ENCODE assay signal across 1 cellular context in the genomic region with DNA sequence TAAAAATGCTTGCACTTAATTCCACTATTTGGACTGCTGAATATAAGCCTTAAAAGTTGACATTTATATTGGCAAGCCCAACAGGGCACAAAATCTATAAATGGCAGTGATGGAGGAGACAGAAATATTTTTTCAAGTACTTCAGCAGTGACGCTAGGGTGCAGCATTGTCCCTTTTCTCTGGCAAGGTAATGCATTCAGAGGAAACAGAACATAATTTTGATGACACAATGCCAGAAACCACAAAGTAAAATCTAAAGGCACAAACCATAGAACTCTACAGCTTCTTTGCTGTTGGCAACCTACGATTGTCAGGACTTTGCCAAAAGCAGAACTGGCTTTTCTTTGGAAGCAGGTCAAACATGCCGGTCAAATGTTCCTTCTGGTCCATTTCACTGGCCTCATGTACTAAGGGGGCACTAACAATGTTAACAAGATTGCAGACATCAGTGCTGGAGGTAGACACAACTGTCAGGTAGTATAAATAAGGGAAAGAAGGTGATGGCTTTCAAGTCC.
TF ChIP-seq lines count a peak whose summit lies in the region.

No MANE protein-coding gene starts in this region.

TF ChIP-seq in K562, 482 proteins besides CTCF, POLR2A, EP300 and RAD21 (continued from another document):
- no peak for TF ChIP-seq MTA2 (IDR thresholded peaks at IDR 0.05; ENCODE audit: low read depth)
- TF ChIP-seq, protein P1, sequence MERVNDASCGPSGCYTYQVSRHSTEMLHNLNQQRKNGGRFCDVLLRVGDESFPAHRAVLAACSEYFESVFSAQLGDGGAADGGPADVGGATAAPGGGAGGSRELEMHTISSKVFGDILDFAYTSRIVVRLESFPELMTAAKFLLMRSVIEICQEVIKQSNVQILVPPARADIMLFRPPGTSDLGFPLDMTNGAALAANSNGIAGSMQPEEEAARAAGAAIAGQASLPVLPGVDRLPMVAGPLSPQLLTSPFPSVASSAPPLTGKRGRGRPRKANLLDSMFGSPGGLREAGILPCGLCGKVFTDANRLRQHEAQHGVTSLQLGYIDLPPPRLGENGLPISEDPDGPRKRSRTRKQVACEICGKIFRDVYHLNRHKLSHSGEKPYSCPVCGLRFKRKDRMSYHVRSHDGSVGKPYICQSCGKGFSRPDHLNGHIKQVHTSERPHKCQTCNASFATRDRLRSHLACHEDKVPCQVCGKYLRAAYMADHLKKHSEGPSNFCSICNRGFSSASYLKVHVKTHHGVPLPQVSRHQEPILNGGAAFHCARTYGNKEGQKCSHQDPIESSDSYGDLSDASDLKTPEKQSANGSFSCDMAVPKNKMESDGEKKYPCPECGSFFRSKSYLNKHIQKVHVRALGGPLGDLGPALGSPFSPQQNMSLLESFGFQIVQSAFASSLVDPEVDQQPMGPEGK (CRISPR knock-in tag; IDR thresholded peaks at IDR 0.05; ENCODE audit: borderline replicate concordance), result no peak
- no peak for TF ChIP-seq SMAD3 (CRISPR knock-in tag; conservative IDR thresholded peaks at IDR 0.05)
- no peak for TF ChIP-seq HEY1 (CRISPR knock-in tag; IDR thresholded peaks at IDR 0.05; ENCODE audit: borderline replicate concordance)
- no peak for TF ChIP-seq HDAC6 (IDR thresholded peaks at IDR 0.05; ENCODE audit: low read depth, low read length)
- TF ChIP-seq TGIF2 (CRISPR knock-in tag; IDR thresholded peaks at IDR 0.05), result no peak
- TF ChIP-seq, protein P2, sequence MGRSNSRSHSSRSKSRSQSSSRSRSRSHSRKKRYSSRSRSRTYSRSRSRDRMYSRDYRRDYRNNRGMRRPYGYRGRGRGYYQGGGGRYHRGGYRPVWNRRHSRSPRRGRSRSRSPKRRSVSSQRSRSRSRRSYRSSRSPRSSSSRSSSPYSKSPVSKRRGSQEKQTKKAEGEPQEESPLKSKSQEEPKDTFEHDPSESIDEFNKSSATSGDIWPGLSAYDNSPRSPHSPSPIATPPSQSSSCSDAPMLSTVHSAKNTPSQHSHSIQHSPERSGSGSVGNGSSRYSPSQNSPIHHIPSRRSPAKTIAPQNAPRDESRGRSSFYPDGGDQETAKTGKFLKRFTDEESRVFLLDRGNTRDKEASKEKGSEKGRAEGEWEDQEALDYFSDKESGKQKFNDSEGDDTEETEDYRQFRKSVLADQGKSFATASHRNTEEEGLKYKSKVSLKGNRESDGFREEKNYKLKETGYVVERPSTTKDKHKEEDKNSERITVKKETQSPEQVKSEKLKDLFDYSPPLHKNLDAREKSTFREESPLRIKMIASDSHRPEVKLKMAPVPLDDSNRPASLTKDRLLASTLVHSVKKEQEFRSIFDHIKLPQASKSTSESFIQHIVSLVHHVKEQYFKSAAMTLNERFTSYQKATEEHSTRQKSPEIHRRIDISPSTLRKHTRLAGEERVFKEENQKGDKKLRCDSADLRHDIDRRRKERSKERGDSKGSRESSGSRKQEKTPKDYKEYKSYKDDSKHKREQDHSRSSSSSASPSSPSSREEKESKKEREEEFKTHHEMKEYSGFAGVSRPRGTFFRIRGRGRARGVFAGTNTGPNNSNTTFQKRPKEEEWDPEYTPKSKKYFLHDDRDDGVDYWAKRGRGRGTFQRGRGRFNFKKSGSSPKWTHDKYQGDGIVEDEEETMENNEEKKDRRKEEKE (IDR thresholded peaks at IDR 0.05; ENCODE audit: borderline replicate concordance in 1 of 2, control insufficient read depth in 1 of 2, low read depth in 2 of 2, low read length in 1 of 2), result no peak
- no peak for TF ChIP-seq NFE2 (IDR thresholded peaks at IDR 0.05; ENCODE audit: low read depth)
- TF ChIP-seq ZNF324 (CRISPR knock-in tag; IDR thresholded peaks at IDR 0.05), result no peak
- TF ChIP-seq MED1 (CRISPR knock-in tag; IDR thresholded peaks at IDR 0.05; ENCODE audit: borderline replicate concordance), result no peak
- no peak for TF ChIP-seq MTA1 (IDR thresholded peaks at IDR 0.05; ENCODE audit: borderline replicate concordance)
- TF ChIP-seq, protein P3, sequence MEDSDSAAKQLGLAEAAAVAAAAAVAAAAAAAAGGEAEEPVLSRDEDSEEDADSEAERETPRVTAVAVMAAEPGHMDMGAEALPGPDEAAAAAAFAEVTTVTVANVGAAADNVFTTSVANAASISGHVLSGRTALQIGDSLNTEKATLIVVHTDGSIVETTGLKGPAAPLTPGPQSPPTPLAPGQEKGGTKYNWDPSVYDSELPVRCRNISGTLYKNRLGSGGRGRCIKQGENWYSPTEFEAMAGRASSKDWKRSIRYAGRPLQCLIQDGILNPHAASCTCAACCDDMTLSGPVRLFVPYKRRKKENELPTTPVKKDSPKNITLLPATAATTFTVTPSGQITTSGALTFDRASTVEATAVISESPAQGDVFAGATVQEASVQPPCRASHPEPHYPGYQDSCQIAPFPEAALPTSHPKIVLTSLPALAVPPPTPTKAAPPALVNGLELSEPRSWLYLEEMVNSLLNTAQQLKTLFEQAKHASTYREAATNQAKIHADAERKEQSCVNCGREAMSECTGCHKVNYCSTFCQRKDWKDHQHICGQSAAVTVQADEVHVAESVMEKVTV (CRISPR knock-in tag; IDR thresholded peaks at IDR 0.05), result peak; percentile 91
- TF ChIP-seq, protein P4, sequence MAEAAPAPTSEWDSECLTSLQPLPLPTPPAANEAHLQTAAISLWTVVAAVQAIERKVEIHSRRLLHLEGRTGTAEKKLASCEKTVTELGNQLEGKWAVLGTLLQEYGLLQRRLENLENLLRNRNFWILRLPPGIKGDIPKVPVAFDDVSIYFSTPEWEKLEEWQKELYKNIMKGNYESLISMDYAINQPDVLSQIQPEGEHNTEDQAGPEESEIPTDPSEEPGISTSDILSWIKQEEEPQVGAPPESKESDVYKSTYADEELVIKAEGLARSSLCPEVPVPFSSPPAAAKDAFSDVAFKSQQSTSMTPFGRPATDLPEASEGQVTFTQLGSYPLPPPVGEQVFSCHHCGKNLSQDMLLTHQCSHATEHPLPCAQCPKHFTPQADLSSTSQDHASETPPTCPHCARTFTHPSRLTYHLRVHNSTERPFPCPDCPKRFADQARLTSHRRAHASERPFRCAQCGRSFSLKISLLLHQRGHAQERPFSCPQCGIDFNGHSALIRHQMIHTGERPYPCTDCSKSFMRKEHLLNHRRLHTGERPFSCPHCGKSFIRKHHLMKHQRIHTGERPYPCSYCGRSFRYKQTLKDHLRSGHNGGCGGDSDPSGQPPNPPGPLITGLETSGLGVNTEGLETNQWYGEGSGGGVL (CRISPR knock-in tag; IDR thresholded peaks at IDR 0.05), result no peak
- peak; percentile 80 for TF ChIP-seq SMC3 (conservative IDR thresholded peaks at IDR 0.05; ENCODE audit: insufficient read depth, low read depth, low read length)
- TF ChIP-seq ZBTB1 (CRISPR knock-in tag; IDR thresholded peaks at IDR 0.05; ENCODE audit: borderline replicate concordance, low read depth), result no peak
- no peak for TF ChIP-seq HSF4 (CRISPR knock-in tag; IDR thresholded peaks at IDR 0.05; ENCODE audit: borderline replicate concordance)
- TF ChIP-seq POLR2G (IDR thresholded peaks at IDR 0.05; ENCODE audit: low read depth, low read length), result no peak
- TF ChIP-seq LEF1 (IDR thresholded peaks at IDR 0.05), result no peak
- TF ChIP-seq, protein P5, sequence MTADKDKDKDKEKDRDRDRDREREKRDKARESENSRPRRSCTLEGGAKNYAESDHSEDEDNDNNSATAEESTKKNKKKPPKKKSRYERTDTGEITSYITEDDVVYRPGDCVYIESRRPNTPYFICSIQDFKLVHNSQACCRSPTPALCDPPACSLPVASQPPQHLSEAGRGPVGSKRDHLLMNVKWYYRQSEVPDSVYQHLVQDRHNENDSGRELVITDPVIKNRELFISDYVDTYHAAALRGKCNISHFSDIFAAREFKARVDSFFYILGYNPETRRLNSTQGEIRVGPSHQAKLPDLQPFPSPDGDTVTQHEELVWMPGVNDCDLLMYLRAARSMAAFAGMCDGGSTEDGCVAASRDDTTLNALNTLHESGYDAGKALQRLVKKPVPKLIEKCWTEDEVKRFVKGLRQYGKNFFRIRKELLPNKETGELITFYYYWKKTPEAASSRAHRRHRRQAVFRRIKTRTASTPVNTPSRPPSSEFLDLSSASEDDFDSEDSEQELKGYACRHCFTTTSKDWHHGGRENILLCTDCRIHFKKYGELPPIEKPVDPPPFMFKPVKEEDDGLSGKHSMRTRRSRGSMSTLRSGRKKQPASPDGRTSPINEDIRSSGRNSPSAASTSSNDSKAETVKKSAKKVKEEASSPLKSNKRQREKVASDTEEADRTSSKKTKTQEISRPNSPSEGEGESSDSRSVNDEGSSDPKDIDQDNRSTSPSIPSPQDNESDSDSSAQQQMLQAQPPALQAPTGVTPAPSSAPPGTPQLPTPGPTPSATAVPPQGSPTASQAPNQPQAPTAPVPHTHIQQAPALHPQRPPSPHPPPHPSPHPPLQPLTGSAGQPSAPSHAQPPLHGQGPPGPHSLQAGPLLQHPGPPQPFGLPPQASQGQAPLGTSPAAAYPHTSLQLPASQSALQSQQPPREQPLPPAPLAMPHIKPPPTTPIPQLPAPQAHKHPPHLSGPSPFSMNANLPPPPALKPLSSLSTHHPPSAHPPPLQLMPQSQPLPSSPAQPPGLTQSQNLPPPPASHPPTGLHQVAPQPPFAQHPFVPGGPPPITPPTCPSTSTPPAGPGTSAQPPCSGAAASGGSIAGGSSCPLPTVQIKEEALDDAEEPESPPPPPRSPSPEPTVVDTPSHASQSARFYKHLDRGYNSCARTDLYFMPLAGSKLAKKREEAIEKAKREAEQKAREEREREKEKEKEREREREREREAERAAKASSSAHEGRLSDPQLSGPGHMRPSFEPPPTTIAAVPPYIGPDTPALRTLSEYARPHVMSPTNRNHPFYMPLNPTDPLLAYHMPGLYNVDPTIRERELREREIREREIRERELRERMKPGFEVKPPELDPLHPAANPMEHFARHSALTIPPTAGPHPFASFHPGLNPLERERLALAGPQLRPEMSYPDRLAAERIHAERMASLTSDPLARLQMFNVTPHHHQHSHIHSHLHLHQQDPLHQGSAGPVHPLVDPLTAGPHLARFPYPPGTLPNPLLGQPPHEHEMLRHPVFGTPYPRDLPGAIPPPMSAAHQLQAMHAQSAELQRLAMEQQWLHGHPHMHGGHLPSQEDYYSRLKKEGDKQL (CRISPR knock-in tag; IDR thresholded peaks at IDR 0.05; ENCODE audit: borderline replicate concordance), result no peak
- no peak for TF ChIP-seq WHSC1 (IDR thresholded peaks at IDR 0.05; ENCODE audit: low read length)
- no peak for TF ChIP-seq SMARCC2 (IDR thresholded peaks at IDR 0.05; ENCODE audit: low read depth)
- TF ChIP-seq L3MBTL2 (IDR thresholded peaks at IDR 0.05), result no peak
- TF ChIP-seq SMAD2 (IDR thresholded peaks at IDR 0.05; ENCODE audit: low read depth, low read length), result no peak
- TF ChIP-seq, protein P6, sequence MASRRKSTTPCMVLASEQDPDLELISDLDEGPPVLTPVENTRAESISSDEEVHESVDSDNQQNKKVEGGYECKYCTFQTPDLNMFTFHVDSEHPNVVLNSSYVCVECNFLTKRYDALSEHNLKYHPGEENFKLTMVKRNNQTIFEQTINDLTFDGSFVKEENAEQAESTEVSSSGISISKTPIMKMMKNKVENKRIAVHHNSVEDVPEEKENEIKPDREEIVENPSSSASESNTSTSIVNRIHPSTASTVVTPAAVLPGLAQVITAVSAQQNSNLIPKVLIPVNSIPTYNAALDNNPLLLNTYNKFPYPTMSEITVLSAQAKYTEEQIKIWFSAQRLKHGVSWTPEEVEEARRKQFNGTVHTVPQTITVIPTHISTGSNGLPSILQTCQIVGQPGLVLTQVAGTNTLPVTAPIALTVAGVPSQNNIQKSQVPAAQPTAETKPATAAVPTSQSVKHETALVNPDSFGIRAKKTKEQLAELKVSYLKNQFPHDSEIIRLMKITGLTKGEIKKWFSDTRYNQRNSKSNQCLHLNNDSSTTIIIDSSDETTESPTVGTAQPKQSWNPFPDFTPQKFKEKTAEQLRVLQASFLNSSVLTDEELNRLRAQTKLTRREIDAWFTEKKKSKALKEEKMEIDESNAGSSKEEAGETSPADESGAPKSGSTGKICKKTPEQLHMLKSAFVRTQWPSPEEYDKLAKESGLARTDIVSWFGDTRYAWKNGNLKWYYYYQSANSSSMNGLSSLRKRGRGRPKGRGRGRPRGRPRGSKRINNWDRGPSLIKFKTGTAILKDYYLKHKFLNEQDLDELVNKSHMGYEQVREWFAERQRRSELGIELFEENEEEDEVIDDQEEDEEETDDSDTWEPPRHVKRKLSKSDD (conservative IDR thresholded peaks at IDR 0.05; ENCODE audit: low read length), result no peak
- TF ChIP-seq RBFOX2 (IDR thresholded peaks at IDR 0.05; ENCODE audit: low read depth, low read length), result no peak
- TF ChIP-seq ZNF133 (CRISPR knock-in tag; IDR thresholded peaks at IDR 0.05), result no peak
- no peak for TF ChIP-seq MYC (IDR thresholded peaks at IDR 0.05; ENCODE audit: low read depth, low read length)
- no peak for TF ChIP-seq MYC (CRISPR knock-in tag; IDR thresholded peaks at IDR 0.05; ENCODE audit: borderline replicate concordance, low read depth)
- no peak for TF ChIP-seq C11orf30 (IDR thresholded peaks at IDR 0.05; ENCODE audit: low read depth)
- TF ChIP-seq ZNF717 (CRISPR knock-in tag; IDR thresholded peaks at IDR 0.05), result no peak
- TF ChIP-seq SUPT5H (IDR thresholded peaks at IDR 0.05), result no peak
